ENCODE assay signal across 8 cellular contexts in genomic region chr16:9258423-9259051, GRCh38.
A peak's percentile ranks its signal among the peaks of the same experiment; 100 is the strongest.
DNase-seq lines count a peak whose midpoint lies in the region; ATAC-seq, FAIRE-seq and TF ChIP-seq lines count a peak whose summit lies in the region.

No MANE protein-coding gene starts in this region.

- intact Hi-C loops in left lung (cut with DNase I) = no loop called here

- FAIRE-seq in bronchial epithelial cell (lab: Jason Lieb, UNC) = no peak
- no peak for FAIRE-seq in urothelium cell line (lab: Jason Lieb, UNC)

- no peak overlapping the region for H3K27ac ChIP-seq in left lung

- no peaks in the 10 kb centered on the region for H3K9me3 ChIP-seq in left lung

- ATAC-seq in GM19395 (IDR thresholded peaks at IDR 0.05; ENCODE audit: unreplicated experiment) (peak; percentile 67), left lung (peak; percentile 67), HG03378 (IDR thresholded peaks at IDR 0.05; ENCODE audit: unreplicated experiment) (no peak)

- H3K4me3 ChIP-seq in bronchial epithelial cell (ENCODE audit: low read depth, low read length) (no peak overlapping the region), left lung (no peak overlapping the region)

- H3K4me1 ChIP-seq in left lung = no peaks in the 10 kb centered on the region

- TF ChIP-seq CTCF in bronchial epithelial cell (IDR thresholded peaks at IDR 0.05; ENCODE audit: insufficient read depth, low read length, severe bottlenecking) = peak; percentile 41
- peak; percentile 36 to 51 for TF ChIP-seq CTCF in left lung (IDR thresholded peaks at IDR 0.05)

- H3K27me3 ChIP-seq in bronchial epithelial cell (ENCODE audit: control insufficient read depth, insufficient read depth, low read length) (no peaks in the 10 kb centered on the region), left lung (peaks cover 0 to 27% of the 10 kb centered on the region in 2 donors)

- peak; percentile 69 for DNase-seq in D341Med (ENCODE audit: low spot score)
- DNase-seq in NCI-H82 treated with DMSO at 0.1 percent for 48 hours (lab: John Stamatoyannopoulos, UW; ENCODE audit: unreplicated experiment) = peak; percentile 31
- DNase-seq in bronchial epithelial cell (ENCODE audit: low read depth) = peak; percentile 9
- DNase-seq in left lung = no peak
- DNase-seq in urothelium cell line (ENCODE audit: low spot score) = peak; percentile 51
- no peak for DNase-seq in NCI-H2107 treated with DMSO at 0.1 percent for 48 hours (lab: John Stamatoyannopoulos, UW; ENCODE audit: unreplicated experiment)

- H3K36me3 ChIP-seq in bronchial epithelial cell (ENCODE audit: control insufficient read depth, insufficient read depth, low read length) (no peaks in the 10 kb centered on the region), left lung (no peaks in the 10 kb centered on the region)

Comparison
In these comparisons a context has a peak if more than half of its experiments do, and no peak if none do; other contexts are left out.
1. DNase-seq: peak in D341Med (single experiment), NCI-H82 treated with DMSO at 0.1 percent for 48 hours (single experiment), bronchial epithelial cell (single experiment) and urothelium cell line (single experiment); none in left lung (0 of 2) and NCI-H2107 treated with DMSO at 0.1 percent for 48 hours (single experiment).